In the genomic region with DNA sequence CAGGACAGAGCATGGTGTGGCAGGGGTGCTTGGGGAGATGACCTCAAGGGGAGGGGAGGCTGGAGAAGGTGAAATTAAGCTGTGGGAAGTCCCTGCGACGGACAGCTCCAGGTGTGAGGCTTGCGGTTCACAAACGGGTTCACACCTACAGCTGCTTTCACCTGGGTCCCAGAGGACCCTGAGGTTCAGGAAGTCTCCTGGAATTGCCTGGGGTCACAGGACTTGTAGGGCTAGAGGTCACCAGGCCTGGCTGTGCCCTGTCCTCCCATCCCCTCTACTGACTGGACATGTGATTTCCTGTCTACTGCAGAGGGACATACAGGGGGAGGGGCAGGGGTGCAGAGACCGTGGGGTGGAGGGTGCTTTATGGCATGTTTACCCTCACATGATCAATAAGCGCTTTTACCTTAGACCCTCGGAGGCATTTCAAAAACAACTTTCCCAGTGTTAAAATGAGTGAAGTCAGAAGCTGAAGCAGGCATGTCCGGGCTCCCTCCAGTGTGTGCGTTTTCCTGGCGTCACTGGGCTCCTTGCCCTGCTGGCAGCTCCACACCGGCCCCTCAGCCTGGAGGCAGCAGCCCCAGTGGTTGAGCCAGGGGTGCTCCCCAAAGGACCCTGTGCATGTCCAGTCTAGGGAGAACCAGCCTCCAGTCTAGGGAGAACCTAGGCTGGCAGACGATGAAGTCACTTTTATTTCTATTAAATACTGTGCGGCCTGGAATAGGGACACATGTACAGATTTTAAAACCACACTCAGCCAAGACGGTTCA, we compare ENCODE assay signal across 20 cellular contexts.
"Had no signal": no experiment of that assay in that cellular context is flagged by ENCODE, and none has a peak within 500 bp of the region (broad histone marks: within the 10 kb centered on the region; RNA-seq: fewer than 3 reads in every experiment).

No MANE protein-coding gene starts in this region.

- ATAC-seq: activated T-helper 17 cell treated with anti-CD3 and anti-CD28 coated beads, Interleukin-2, amount 50 U/mL, for 72 hours; body of pancreas; gastroesophageal sphincter; heart right ventricle; lower lobe of right lung; T-helper 17 cell had no signal

- DNase-seq: activated CD4-positive, alpha-beta T cell treated with anti-CD3 and anti-CD28 coated beads for 1 hour; activated CD4-positive, alpha-beta T cell treated with anti-CD3 and anti-CD28 coated beads, Interleukin-2, amount 50 U/mL, for 4 hours; activated naive CD4-positive, alpha-beta T cell treated with Interleukin-2 at 50 U/mL for 16 hours; activated naive CD8-positive, alpha-beta T cell treated with anti-CD3 and anti-CD28 coated beads, Interleukin-2, amount 10 ng/mL, durations not matched to agents 7 days and 5 days; amygdala; body of pancreas; dorsolateral prefrontal cortex; heart right ventricle; lower lobe of right lung; nucleus accumbens; posterior cingulate gyrus; stimulated activated CD4-positive, alpha-beta T cell treated with anti-CD3 and anti-CD28 coated beads, Interleukin-12 subunit alpha, Interleukin-12 subunit beta, amount 100 ng/mL, for 4 hours; stimulated activated CD4-positive, alpha-beta T cell treated with anti-CD3 and anti-CD28 coated beads, Interleukin-1b, Interleukin-23, amount 100 ng/mL, for 48 hours; stimulated activated CD8-positive, alpha-beta memory T cell treated with anti-CD3 and anti-CD28 coated beads, Interleukin-4, amount 100 ng/mL, for 48 hours; stimulated activated naive CD4-positive, alpha-beta T cell; T-helper 17 cell; WERI-Rb-1 had no signal

- H3K4me1 ChIP-seq: body of pancreas had no signal

- H3K27me3 ChIP-seq: body of pancreas, gastroesophageal sphincter, heart right ventricle, tibial artery had no signal

- H3K27ac ChIP-seq: body of pancreas, dorsolateral prefrontal cortex, gastroesophageal sphincter, heart right ventricle, lower lobe of right lung, tibial artery, WERI-Rb-1 had no signal

- H3K36me3 ChIP-seq: gastroesophageal sphincter, heart right ventricle, lower lobe of right lung, tibial artery, WERI-Rb-1 had no signal

- H3K4me3 ChIP-seq: body of pancreas, dorsolateral prefrontal cortex, gastroesophageal sphincter, heart right ventricle, lower lobe of right lung, tibial artery had no signal

- H3K9me3 ChIP-seq: body of pancreas, gastroesophageal sphincter, heart right ventricle, lower lobe of right lung, tibial artery had no signal
